8 cellular contexts compared by ENCODE assay signal in genomic region chr3:141722076-141722475, GRCh38. TPM values are rescaled to one million over a fixed set of nuclear protein-coding genes. Genes with fewer than 3 reads are reported as not detected.
"Had no signal": no experiment of that assay in that cellular context is flagged by ENCODE, and none has a peak within 500 bp of the region (broad histone marks: within the 10 kb centered on the region; RNA-seq: fewer than 3 reads in every experiment).

No MANE protein-coding gene starts in this region.

- H3K4me3 ChIP-seq: GM12878 had no signal

- FAIRE-seq: GM12878, GM12891, GM12892, GM18507, GM19239 had no signal

- DNase-seq: GDM1, GF-D8 had no signal

- ATAC-seq: GM12878 had no signal

RNA-seq across cellular contexts. Expression of gene GRK7, which starts 41.1 kb away (rescaled TPM):
- total RNA-seq: G401, GM12878 had no signal
- polyA plus RNA-seq: GM12878 had no signal
